In the genomic region with DNA sequence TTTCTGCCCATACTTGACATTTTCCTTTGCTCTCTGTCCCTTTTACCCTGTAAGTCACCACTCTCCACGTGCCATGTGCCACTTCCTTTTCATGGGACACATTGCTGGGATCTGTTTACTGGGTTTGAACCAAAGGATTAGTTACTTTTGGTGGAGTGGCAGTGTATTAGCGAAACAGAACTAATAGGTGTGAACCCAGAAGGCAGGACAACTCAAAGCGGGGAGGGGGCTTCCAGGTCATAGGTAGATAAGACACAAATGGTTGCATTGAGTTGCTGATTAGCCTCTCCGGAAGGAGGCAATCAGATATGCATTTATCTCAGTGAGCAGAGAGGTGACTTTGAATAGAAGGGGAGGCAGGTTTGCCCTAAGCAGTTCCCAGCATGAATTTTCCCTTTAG, we compare ENCODE assay signal across 8 cellular contexts. TPM values are rescaled to one million over a fixed set of nuclear protein-coding genes. Genes with fewer than 3 reads are reported as not detected.
DNase-seq lines count a peak whose midpoint lies in the region; ATAC-seq and TF ChIP-seq lines count a peak whose summit lies in the region.

No MANE protein-coding gene starts in this region.

- TF ChIP-seq POLR2A in uterus (IDR thresholded peaks at IDR 0.05), result no peak

- in situ Hi-C loops in astrocyte of the cerebellum (cut with HindIII; ENCODE audit: low sequenced_read_pairs), result no loop called here

- H3K27me3 ChIP-seq in cardiac muscle cell (no peaks in the 10 kb centered on the region), lower lobe of right lung (ENCODE audit: low read depth) (no peaks in the 10 kb centered on the region), uterus (no peaks in the 10 kb centered on the region)

- DNase-seq in cardiac muscle cell (ENCODE audit: low read depth in 1 of 2, low spot score in 1 of 2), result peak; percentile 3 to 9
- no peak for DNase-seq in left cardiac atrium
- no peak for DNase-seq in astrocyte of the cerebellum (ENCODE audit: low read depth)
- no peak for DNase-seq in lower lobe of right lung
- DNase-seq in uterus, result no peak
- DNase-seq in putamen (ENCODE audit: low spot score), result no peak
- no peak for DNase-seq in NCI-H187 (lab: John Stamatoyannopoulos, UW)
- DNase-seq in globus pallidus (ENCODE audit: low spot score), result no peak

- H3K36me3 ChIP-seq in cardiac muscle cell, result no peaks in the 10 kb centered on the region
- H3K36me3 ChIP-seq in lower lobe of right lung, result peaks cover 5% of the 10 kb centered on the region
- H3K36me3 ChIP-seq in uterus, result no peaks in the 10 kb centered on the region

- H3K27ac ChIP-seq in cardiac muscle cell, result peak overlapping the region; percentile 61
- no peak overlapping the region for H3K27ac ChIP-seq in lower lobe of right lung
- peak overlapping the region; percentile 68 to 82 for H3K27ac ChIP-seq in uterus

- H3K9me3 ChIP-seq in cardiac muscle cell (ENCODE audit: low read depth) (no peaks in the 10 kb centered on the region), lower lobe of right lung (no peaks in the 10 kb centered on the region), uterus (no peaks in the 10 kb centered on the region)

- TF ChIP-seq CTCF in cardiac muscle cell (IDR thresholded peaks at IDR 0.05; ENCODE audit: low read depth, low read length) (no peak), astrocyte of the cerebellum (IDR thresholded peaks at IDR 0.05; ENCODE audit: low read depth, low read length, missing control alignments) (no peak), lower lobe of right lung (IDR thresholded peaks at IDR 0.05) (no peak), uterus (IDR thresholded peaks at IDR 0.05) (no peak)

- H3K4me1 ChIP-seq in cardiac muscle cell (ENCODE audit: low read depth), result peaks cover 12% of the 10 kb centered on the region
- peaks cover 22% of the 10 kb centered on the region for H3K4me1 ChIP-seq in lower lobe of right lung
- peaks cover 0 to 9% of the 10 kb centered on the region in 2 donors for H3K4me1 ChIP-seq in uterus

- ATAC-seq in left cardiac atrium (no peak), lower lobe of right lung (no peak)

- intact Hi-C loops in left cardiac atrium (cut with DNase I), result no loop called here
- intact Hi-C loops in lower lobe of right lung (cut with DNase I), result no loop called here
- intact Hi-C loops in uterus (cut with DNase I; ENCODE audit: low total_unique reads), result no loop called here

- H3K4me3 ChIP-seq in cardiac muscle cell (peak overlapping the region; percentile 99), astrocyte of the cerebellum (ENCODE audit: low read depth, low read length) (peak overlapping the region; percentile 92), lower lobe of right lung (peak overlapping the region; percentile 98), uterus (peak overlapping the region; percentile 84 to 89)

RNA-seq across cellular contexts. Expression of a gene that starts 0.9 kb away (rescaled TPM):
- total RNA-seq in cardiac muscle cell (11.8 and 12.0 TPM in 2 replicates), left cardiac atrium (1 to 10 TPM; 4.5 to 5.2 TPM), lower lobe of right lung (10.6 TPM), uterus (10 to 100 TPM in 2 of 4 donors, 1 to 10 TPM in 1, under 1 TPM in 1; 0.77 to 23.3 (median 12.7) TPM)
- polyA plus RNA-seq in cardiac muscle cell, result 4.8 and 8.3 TPM in 2 replicates

RNA-seq across cellular contexts. Expression of a gene that starts 12.0 kb away (rescaled TPM):
- total RNA-seq in cardiac muscle cell, result not detected in 2 replicates
- polyA plus RNA-seq in cardiac muscle cell, result not detected in 2 replicates
- not detected for total RNA-seq in left cardiac atrium
- not detected for total RNA-seq in lower lobe of right lung
- not detected for total RNA-seq in uterus

Comparison
In these comparisons a context has a peak if more than half of its experiments do, and no peak if none do; other contexts are left out.
1. DNase-seq: peak in cardiac muscle cell (2 of 2); none in left cardiac atrium (single experiment), astrocyte of the cerebellum (single experiment), lower lobe of right lung (single experiment), uterus (0 of 2), putamen (single experiment), NCI-H187 (0 of 2) and globus pallidus (single experiment).
2. Peak in every context shown above with its lines, with median percentiles within 50 percentile points of each other: H3K4me3 ChIP-seq.